16 cellular contexts compared by ENCODE assay signal in the genomic region with DNA sequence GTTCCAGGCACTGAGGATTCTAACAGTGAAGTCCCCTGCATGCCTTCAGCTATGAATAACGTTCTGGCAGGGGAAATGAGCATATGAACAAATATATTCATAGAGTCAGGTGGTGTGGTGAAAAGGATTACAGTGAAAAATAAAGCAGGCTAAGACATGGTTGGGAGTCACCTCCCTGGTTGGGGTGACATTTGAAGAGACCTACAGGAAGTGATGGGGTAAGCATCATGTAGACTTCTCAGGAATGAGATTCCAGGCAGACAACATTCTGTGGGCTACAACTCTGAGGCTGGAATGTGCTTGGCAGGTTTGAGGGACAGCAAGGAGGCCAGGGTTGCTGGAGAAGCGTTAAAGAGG. TPM values are rescaled to one million over a fixed set of nuclear protein-coding genes. Genes with fewer than 3 reads are reported as not detected.
DNase-seq lines count a peak whose midpoint lies in the region; ATAC-seq, FAIRE-seq and TF ChIP-seq lines count a peak whose summit lies in the region.
"Had no signal": no experiment of that assay in that cellular context is flagged by ENCODE, and none has a peak within 500 bp of the region (broad histone marks: within the 10 kb centered on the region; RNA-seq: fewer than 3 reads in every experiment).

No MANE protein-coding gene starts in this region.

- H3K36me3 ChIP-seq in MG63 (no peaks in the 10 kb centered on the region), H1 (ENCODE audit: control insufficient read depth in 2 of 4, insufficient read depth in 4 of 4, low read length in 3 of 4) (no peaks in the 10 kb centered on the region), upper lobe of left lung (no peaks in the 10 kb centered on the region)
- H3K36me3 ChIP-seq: SJSA1 had no signal

- H3K4ac ChIP-seq in H1 (replicated peaks; ENCODE audit: insufficient read length, low read depth, low read length): no peak overlapping the region

- H3K9me3 ChIP-seq in MG63: no peaks in the 10 kb centered on the region
- H3K9me3 ChIP-seq in H1 (ENCODE audit: insufficient read depth in 2 of 2, low read depth in 1 of 2, low read length in 1 of 2): no peaks in the 10 kb centered on the region
- H3K9me3 ChIP-seq in upper lobe of left lung: no peaks in the 10 kb centered on the region
- H3K9me3 ChIP-seq: Caco-2, SJSA1 had no signal

- no peak overlapping the region for H2BK120ac ChIP-seq in H1 (replicated peaks; ENCODE audit: low read depth, low read length)

- no peak overlapping the region for H3K56ac ChIP-seq in H1 (replicated peaks; ENCODE audit: insufficient read length, low read depth, low read length)

- 81% methylated on average over 2 of the region's 2 CpGs; no CpG with 5 or more reads in 1 of the 2 experiments for WGBS in H1 (ENCODE audit: extremely low coverage in 1 of 2, insufficient coverage in 1 of 2, insufficient read length in 1 of 2, insufficient replicate concordance in 2 of 2, low coverage in 1 of 2, low lambda C conversion rate in 2 of 2, missing lambda C conversion rate in 1 of 2), 2 experiments
- WGBS in upper lobe of left lung, 2 donors: 43 to 44% methylated on average over 2 of the region's 2 CpGs

- TF ChIP-seq POLR2A in H1 (IDR thresholded peaks at IDR 0.05; ENCODE audit: control extremely low read depth in 1 of 2, low read depth in 2 of 2, low read length in 2 of 2): no peak
- no peak for TF ChIP-seq POLR2A in upper lobe of left lung (IDR thresholded peaks at IDR 0.05)

- H3K36me3 Mint-ChIP-seq in activated T-helper 2 cell treated with anti-CD3 and anti-CD28 coated beads, Interferon-gamma antibody, Interleukin-2, Interleukin-4, amounts not matched to agents 10 μg/mL and 5 μg/mL and 100 μg/mL, durations not matched to agents 14 hours and 24 hours and 36 hours (ENCODE audit: low read depth): no peaks in the 10 kb centered on the region
- H3K36me3 Mint-ChIP-seq: activated CD8-positive, alpha-beta memory T cell treated with anti-CD3 and anti-CD28 coated beads, Interleukin-2, amount 10 ng/mL, durations not matched to agents 7 days and 5 days had no signal

- H2AK5ac ChIP-seq in H1 (ENCODE audit: low read depth, low read length): no peak overlapping the region

- no peak for TF ChIP-seq RAD21 in H1 (IDR thresholded peaks at IDR 0.05 in 1 of 2, conservative IDR thresholded peaks at IDR 0.05 in 1 of 2; ENCODE audit: low read depth in 2 of 2, low read length in 2 of 2)

- no peak overlapping the region for H2BK20ac ChIP-seq in H1 (ENCODE audit: low read length)

- TF ChIP-seq CTCF in H1 (IDR thresholded peaks at IDR 0.05; ENCODE audit: control extremely low read depth in 1 of 3, insufficient read depth in 1 of 3, low read depth in 1 of 3, low read length in 3 of 3) (no peak), upper lobe of left lung (IDR thresholded peaks at IDR 0.05) (no peak)

- no peaks in the 10 kb centered on the region for H3K79me1 ChIP-seq in H1 (ENCODE audit: low read depth, low read length)

- H3K27ac ChIP-seq in H1 (ENCODE audit: low read depth, low read length): no peak overlapping the region
- H3K27ac ChIP-seq in upper lobe of left lung: peak overlapping the region; percentile 65 to 82 (median 70)
- H3K27ac ChIP-seq: SJSA1 had no signal

- H3K27ac Mint-ChIP-seq in activated T-helper 2 cell treated with anti-CD3 and anti-CD28 coated beads, Interferon-gamma antibody, Interleukin-2, Interleukin-4, amounts not matched to agents 10 μg/mL and 5 μg/mL and 100 μg/mL, durations not matched to agents 14 hours and 24 hours and 36 hours: no peak overlapping the region
- H3K27ac Mint-ChIP-seq: activated CD8-positive, alpha-beta memory T cell treated with anti-CD3 and anti-CD28 coated beads, Interleukin-2, amount 10 ng/mL, durations not matched to agents 7 days and 5 days; HFFc6 had no signal

- H4K8ac ChIP-seq in H1 (ENCODE audit: extremely low read depth, insufficient read depth, low read length): no peak overlapping the region

- intact Hi-C loops in activated T-helper 2 cell treated with anti-CD3 and anti-CD28 coated beads, Interferon-gamma antibody, Interleukin-2, Interleukin-4, amounts not matched to agents 10 μg/mL and 5 μg/mL and 100 μg/mL, durations not matched to agents 14 hours and 24 hours and 36 hours (cut with micrococcal nuclease): no loop called here

- H3K14ac ChIP-seq in H1 (ENCODE audit: insufficient read length): no peak overlapping the region

- H3K27me3 ChIP-seq in MG63 (no peaks in the 10 kb centered on the region), H1 (replicated peaks in 1 of 4; ENCODE audit: control insufficient read depth in 3 of 4, extremely low read depth in 1 of 4, insufficient read depth in 3 of 4, low read length in 3 of 4) (no peaks in the 10 kb centered on the region), upper lobe of left lung (no peaks in the 10 kb centered on the region)
- H3K27me3 ChIP-seq: SJSA1 had no signal

- POLR2A ChIA-PET in H1 (lab: Charles Lee; ENCODE audit: partially characterized antibody): interaction anchor here (0.6 kb wide), 1 partner anchor 56 kb away, joined by 3 read pairs; no protein-coding TSS in a partner anchor

- no peaks in the 10 kb centered on the region for H3K9me3 Mint-ChIP-seq in activated T-helper 2 cell treated with anti-CD3 and anti-CD28 coated beads, Interferon-gamma antibody, Interleukin-2, Interleukin-4, amounts not matched to agents 10 μg/mL and 5 μg/mL and 100 μg/mL, durations not matched to agents 14 hours and 24 hours and 36 hours
- H3K9me3 Mint-ChIP-seq: HFFc6 had no signal

- no peaks in the 10 kb centered on the region for H3K79me2 ChIP-seq in H1 (ENCODE audit: control insufficient read depth in 1 of 2, insufficient read depth in 2 of 2, low read length in 2 of 2)

- ATAC-seq in upper lobe of left lung (ENCODE audit: low FRiP score in 2 of 2): peak; percentile 28 to 34
- ATAC-seq in GM18498 (IDR thresholded peaks at IDR 0.05; ENCODE audit: unreplicated experiment): no peak
- ATAC-seq: activated CD8-positive, alpha-beta memory T cell treated with anti-CD3 and anti-CD28 coated beads, Interleukin-2, amount 10 ng/mL, durations not matched to agents 7 days and 5 days had no signal

- no peak overlapping the region for H4K5ac ChIP-seq in H1 (ENCODE audit: insufficient read length, low read depth, low read length)

- TF ChIP-seq EP300 in H1 (IDR thresholded peaks at IDR 0.05; ENCODE audit: borderline replicate concordance in 1 of 2, low read depth in 2 of 2, low read length in 2 of 2) (no peak), upper lobe of left lung (IDR thresholded peaks at IDR 0.05) (no peak)

- H3K27me3 Mint-ChIP-seq in activated T-helper 2 cell treated with anti-CD3 and anti-CD28 coated beads, Interferon-gamma antibody, Interleukin-2, Interleukin-4, amounts not matched to agents 10 μg/mL and 5 μg/mL and 100 μg/mL, durations not matched to agents 14 hours and 24 hours and 36 hours (ENCODE audit: low read depth): peaks cover 10% of the 10 kb centered on the region

- H2BK12ac ChIP-seq in H1 (ENCODE audit: low read depth, low read length): no peak overlapping the region

- FAIRE-seq in H1 (lab: Jason Lieb, UNC): no peak
- FAIRE-seq: TTC549 had no signal

- no peak overlapping the region for H3K9ac ChIP-seq in H1 (replicated peaks in 1 of 4; ENCODE audit: extremely low read depth in 1 of 4, low read depth in 3 of 4, low read length in 3 of 4)

- no peak overlapping the region for H3K18ac ChIP-seq in H1 (ENCODE audit: extremely low read depth, low read length)

- H3K4me2 ChIP-seq in H1 (ENCODE audit: insufficient read depth in 1 of 2, low read depth in 2 of 2, low read length in 2 of 2): no peak overlapping the region

- H3K4me3 Mint-ChIP-seq in activated T-helper 2 cell treated with anti-CD3 and anti-CD28 coated beads, Interferon-gamma antibody, Interleukin-2, Interleukin-4, amounts not matched to agents 10 μg/mL and 5 μg/mL and 100 μg/mL, durations not matched to agents 14 hours and 24 hours and 36 hours (ENCODE audit: low read depth): no peak overlapping the region
- H3K4me3 Mint-ChIP-seq: activated CD8-positive, alpha-beta memory T cell treated with anti-CD3 and anti-CD28 coated beads, Interleukin-2, amount 10 ng/mL, durations not matched to agents 7 days and 5 days had no signal

- H2BK15ac ChIP-seq in H1 (ENCODE audit: low read length): no peak overlapping the region

- CTCF ChIA-PET in H1 (lab: Charles Lee; ENCODE audit: partially characterized antibody): interaction anchor here (1.7 to 2.8 kb wide), 3 partner anchors 15 to 61 kb away, joined by 4 to 12 read pairs (median 7); a partner anchor contains a TSS

- no peak overlapping the region for H2AFZ ChIP-seq in H1 (ENCODE audit: low read length)

- H2BK5ac ChIP-seq in H1 (ENCODE audit: low read depth, low read length): no peak overlapping the region

- H3K4me1 ChIP-seq in H1 (replicated peaks in 1 of 4; ENCODE audit: control insufficient read depth in 3 of 4, insufficient read depth in 4 of 4, low read length in 3 of 4) (no peaks in the 10 kb centered on the region), upper lobe of left lung (peaks cover 33 to 43% (median 38%) of the 10 kb centered on the region in 4 donors)
- H3K4me1 ChIP-seq: Caco-2, SJSA1 had no signal

- no peak overlapping the region for H3K23ac ChIP-seq in H1 (ENCODE audit: insufficient read length)

- H3K4me1 Mint-ChIP-seq in activated T-helper 2 cell treated with anti-CD3 and anti-CD28 coated beads, Interferon-gamma antibody, Interleukin-2, Interleukin-4, amounts not matched to agents 10 μg/mL and 5 μg/mL and 100 μg/mL, durations not matched to agents 14 hours and 24 hours and 36 hours (ENCODE audit: low read depth): peaks cover 25% of the 10 kb centered on the region

- DNase-seq in MG63: peak; percentile 17
- DNase-seq in H1 (ENCODE audit: low read depth in 1 of 2, low spot score in 2 of 2): no peak
- peak; percentile 89 for DNase-seq in myocyte (ENCODE audit: low read depth)
- DNase-seq in upper lobe of left lung: no peak
- no peak for DNase-seq in NOMO-1 (lab: John Stamatoyannopoulos, UW; ENCODE audit: unreplicated experiment in 2 of 2)
- no peak for DNase-seq in activated T-helper 2 cell treated with anti-CD3 and anti-CD28 coated beads, Interferon-gamma antibody, Interleukin-2, Interleukin-4, amounts not matched to agents 10 μg/mL and 5 μg/mL and 100 μg/mL, durations not matched to agents 14 hours and 24 hours and 36 hours (ENCODE audit: low spot score)
- DNase-seq: activated CD8-positive, alpha-beta memory T cell treated with anti-CD3 and anti-CD28 coated beads, Interleukin-2, amount 10 ng/mL, durations not matched to agents 7 days and 5 days; activated naive CD4-positive, alpha-beta T cell treated with anti-CD3 and anti-CD28 coated beads, Interleukin-2, amount 50 U/mL, for 16 hours; Caco-2; HFFc6; MM.1S; NCI-H2107; stimulated activated CD4-positive, alpha-beta T cell treated with anti-CD3 and anti-CD28 coated beads, Interleukin-2, amount 100 ng/mL, for 48 hours had no signal

- no peak overlapping the region for H4K91ac ChIP-seq in H1 (replicated peaks; ENCODE audit: insufficient read length, low read length)

- H3K23me2 ChIP-seq in H1 (ENCODE audit: low read depth, low read length): peaks cover 6% of the 10 kb centered on the region; the same call in 1 of the 2 replicates

- H3K4me3 ChIP-seq in MG63 (no peak overlapping the region), H1 (ENCODE audit: extremely low read depth in 1 of 4, insufficient read depth in 2 of 4, low read depth in 3 of 4, low read length in 4 of 4) (no peak overlapping the region), upper lobe of left lung (no peak overlapping the region)
- H3K4me3 ChIP-seq: SJSA1 had no signal

- no peaks in the 10 kb centered on the region for H4K20me1 ChIP-seq in H1 (replicated peaks in 1 of 2; ENCODE audit: control insufficient read depth in 1 of 2, insufficient read depth in 2 of 2, low read length in 2 of 2)

RNA-seq across cellular contexts. Expression of a gene that starts 15.0 kb away (rescaled TPM):
- total RNA-seq in MG63 (2014; rRNA removed; shearing (Covaris generic); ENCODE audit: low replicate concordance): 5.1 and 66.7 TPM in 2 replicates
- total RNA-seq in H1 (2021; fragmentation: NEBNext Ultra II Directional; extraction: Animal tissue kit (Norgen Biotek cat#: 25700)): 5.4 and 7.2 TPM in 2 replicates
- polyA plus RNA-seq in H1 (2011; rRNA removed): 2.0 and 2.7 TPM in 2 replicates
- polyA plus RNA-seq in H1 (2011; cell fraction: cytosol; rRNA removed): 3.2 TPM
- polyA plus RNA-seq in H1 (2011; cell fraction: nucleus; rRNA removed): 4.5 TPM
- polyA plus RNA-seq in H1 (2012, experiment 1 of 2): 3.9 to 4.5 TPM (median 4.0 TPM) in 4 replicates
- polyA plus RNA-seq in H1 (2012, experiment 2 of 2): 0.71 TPM
- 4.5 TPM for polyA plus RNA-seq in H1 (2013, experiment 1 of 2)
- polyA plus RNA-seq in H1 (2013, experiment 2 of 2): 4.0 TPM
- polyA minus RNA-seq in H1 (2011; rRNA and poly(A)+ RNA removed): 7.5 and 9.2 TPM in 2 replicates
- polyA minus RNA-seq in H1 (2011; cell fraction: cytosol; rRNA and poly(A)+ RNA removed): 4.3 TPM
- polyA minus RNA-seq in H1 (2011; cell fraction: nucleus; rRNA and poly(A)+ RNA removed): 16.0 TPM
- total RNA-seq in myocyte (7.5 and 14.0 TPM in 2 replicates), upper lobe of left lung (100 to 1,000 TPM in 2 of 6 donors, 10 to 100 TPM in 4; 48.0 to 136 (median 62.8) TPM)
- 5.1 TPM for polyA plus RNA-seq in myocyte (2012)
- total RNA-seq in activated T-helper 2 cell treated with anti-CD3 and anti-CD28 coated beads, Interferon-gamma antibody, Interleukin-2, Interleukin-4, amounts not matched to agents 10 μg/mL and 5 μg/mL and 100 μg/mL, durations not matched to agents 14 hours and 24 hours and 36 hours: 75.1 and 78.0 TPM in 2 replicates

Comparison
In these comparisons a context has a peak if more than half of its experiments do, and no peak if none do; other contexts are left out.
1. DNase-seq: peak in MG63 (single experiment) and myocyte (single experiment); none in H1 (0 of 2), upper lobe of left lung (0 of 2), NOMO-1 (0 of 2) and activated T-helper 2 cell treated with anti-CD3 and anti-CD28 coated beads, Interferon-gamma antibody, Interleukin-2, Interleukin-4, amounts not matched to agents 10 μg/mL and 5 μg/mL and 100 μg/mL, durations not matched to agents 14 hours and 24 hours and 36 hours (single experiment).